ENCODE assay signal across 24 cellular contexts in the genomic region with DNA sequence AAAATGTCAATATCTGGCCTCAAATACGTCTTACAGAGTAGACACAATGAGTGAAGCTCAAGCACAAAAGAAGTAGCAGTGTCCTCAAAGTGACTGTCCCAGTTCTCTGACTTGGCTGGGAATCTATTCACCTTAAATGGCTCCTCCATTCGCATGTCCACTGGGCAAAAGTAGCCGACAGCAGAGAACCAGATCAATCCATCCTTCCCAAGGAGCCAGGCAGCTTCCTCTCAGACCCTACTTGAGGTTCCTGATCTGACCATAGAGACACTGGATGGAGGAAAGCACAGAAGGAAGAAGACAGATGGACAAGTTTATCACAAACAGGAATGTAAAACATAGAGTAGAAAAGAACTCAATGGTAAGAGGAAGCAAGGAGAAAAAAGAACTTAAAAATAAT. TPM values are rescaled to one million over a fixed set of nuclear protein-coding genes. Genes with fewer than 3 reads are reported as not detected.
A peak's percentile ranks its signal among the peaks of the same experiment; 100 is the strongest.
DNase-seq lines count a peak whose midpoint lies in the region; ATAC-seq, FAIRE-seq and TF ChIP-seq lines count a peak whose summit lies in the region.
"Had no signal": no experiment of that assay in that cellular context is flagged by ENCODE, and none has a peak within 500 bp of the region (broad histone marks: within the 10 kb centered on the region; RNA-seq: fewer than 3 reads in every experiment).

No MANE protein-coding gene starts in this region.

- no peak for TF ChIP-seq CTCF in RWPE2 (IDR thresholded peaks at IDR 0.05; ENCODE audit: poor library complexity, severe bottlenecking)

- no peak for ATAC-seq in RWPE2 (ENCODE audit: low read depth)
- peak; percentile 19 for ATAC-seq in left colon
- no peak for ATAC-seq in HG03457 (IDR thresholded peaks at IDR 0.05; ENCODE audit: unreplicated experiment)
- ATAC-seq: gastroesophageal sphincter; lower lobe of right lung; sciatic nerve; stimulated activated naive CD8-positive, alpha-beta T cell treated with anti-CD3 and anti-CD28 coated beads, Interleukin-15, Interleukin-2, amounts not matched to agents 100 U/mL and 50 U/mL, for 24 hours had no signal

- peak; percentile 51 for FAIRE-seq in GM19239 (lab: Jason Lieb, UNC)

- intact Hi-C loops in left colon (cut with DNase I, micrococcal nuclease) = no loop called here

- no peak overlapping the region for H3K4me3 ChIP-seq in RWPE2 (ENCODE audit: severe bottlenecking)
- H3K4me3 ChIP-seq: gastroesophageal sphincter, lower lobe of right lung, Peyer's patch, SJSA1 had no signal

- DNase-seq in DMS 273 (lab: John Stamatoyannopoulos, UW; ENCODE audit: unreplicated experiment) = peak; percentile 35
- DNase-seq in DMS 273 treated with DMSO at 0.1 percent for 48 hours (lab: John Stamatoyannopoulos, UW) = no peak
- no peak for DNase-seq in GM19239 (ENCODE audit: insufficient read length, low spot score)
- DNase-seq in RWPE2 (ENCODE audit: low spot score) = no peak
- no peak for DNase-seq in left colon
- no peak for DNase-seq in midbrain (lab: John Stamatoyannopoulos, UW)
- DNase-seq in dermis blood vessel endothelial cell = no peak
- DNase-seq: activated CD8-positive, alpha-beta memory T cell treated with anti-CD3 and anti-CD28 coated beads for 24 hours; activated naive CD4-positive, alpha-beta T cell treated with anti-CD3 and anti-CD28 coated beads for 36 hours; activated T-cell treated with anti-CD3 and anti-CD28 coated beads, Interleukin-2, amount 50 U/mL, for 1 hour; anterior cingulate cortex; CD4-positive, alpha-beta T cell; DMS79 treated with DMSO at 0.1 percent for 48 hours; HCEC 1CT; lower lobe of right lung; NCI-H1694; NCI-H524 treated with DMSO at 0.1 percent for 48 hours; Peyer's patch; stimulated activated naive CD8-positive, alpha-beta T cell treated with anti-CD3 and anti-CD28 coated beads, Interleukin-15, Interleukin-2, amounts not matched to agents 100 U/mL and 50 U/mL, for 24 hours had no signal

- no peaks in the 10 kb centered on the region for H3K27me3 ChIP-seq in RWPE2 (ENCODE audit: insufficient read depth, poor library complexity, severe bottlenecking)
- H3K27me3 ChIP-seq: gastroesophageal sphincter, Peyer's patch, SJSA1 had no signal

- peaks cover 32% of the 10 kb centered on the region for H3K36me3 ChIP-seq in RWPE2 (ENCODE audit: low read depth)
- H3K36me3 ChIP-seq: gastroesophageal sphincter, lower lobe of right lung, Peyer's patch had no signal

- H3K9me3 ChIP-seq in RWPE2 (ENCODE audit: severe bottlenecking) = peaks cover 3% of the 10 kb centered on the region
- H3K9me3 ChIP-seq: gastroesophageal sphincter, lower lobe of right lung, Peyer's patch, SJSA1 had no signal

- peaks cover 36% of the 10 kb centered on the region for H3K4me1 ChIP-seq in RWPE2 (ENCODE audit: insufficient read depth, poor library complexity, severe bottlenecking)

- peak overlapping the region; percentile 7 for H3K27ac ChIP-seq in RWPE2 (ENCODE audit: poor library complexity, severe bottlenecking)
- H3K27ac ChIP-seq: 22Rv1, lower lobe of right lung, Peyer's patch, SJSA1 had no signal

RNA-seq across cellular contexts. Expression of a gene that starts 53.5 kb away (rescaled TPM):
- total RNA-seq in left colon = 10 to 100 TPM; 27.2 to 35.5 TPM
- 44.6 and 48.2 TPM in 2 replicates for total RNA-seq in dermis blood vessel endothelial cell
